In genomic region chr5:176889321-176890280, GRCh38 we compare ENCODE assay signal across 18 cellular contexts. TPM values are rescaled to one million over a fixed set of nuclear protein-coding genes. Genes with fewer than 3 reads are reported as not detected.
"Had no signal": no experiment of that assay in that cellular context is flagged by ENCODE, and none has a peak within 500 bp of the region (broad histone marks: within the 10 kb centered on the region; RNA-seq: fewer than 3 reads in every experiment).

No MANE protein-coding gene starts in this region.

- H3K27me3 ChIP-seq: brain microvascular endothelial cell, testis, vagina had no signal

- H3K4me2 ChIP-seq: hepatocyte had no signal

- H3K36me3 ChIP-seq: brain microvascular endothelial cell, vagina had no signal

- H3K9me3 Mint-ChIP-seq: stimulated activated naive CD8-positive, alpha-beta T cell treated with anti-CD3 and anti-CD28 coated beads, Interleukin-15, Interleukin-2, amounts not matched to agents 100 ng/mL and 50 ng/mL, for 24 hours had no signal

- H3K4me3 ChIP-seq: hepatocyte, testis, vagina had no signal

- H3K9me3 ChIP-seq: testis, vagina had no signal

- FAIRE-seq: TTC549 had no signal

- ATAC-seq: activated CD8-positive, alpha-beta memory T cell treated with anti-CD3 and anti-CD28 coated beads, Interleukin-2, amount 10 ng/mL, durations not matched to agents 7 days and 5 days had no signal

- H3K36me3 Mint-ChIP-seq: activated CD8-positive, alpha-beta memory T cell treated with anti-CD3 and anti-CD28 coated beads, Interleukin-2, amount 10 ng/mL, durations not matched to agents 7 days and 5 days; activated naive CD8-positive, alpha-beta T cell had no signal

- DNase-seq: activated CD4-positive, alpha-beta T cell treated with anti-CD3 and anti-CD28 coated beads, Interleukin-2, amount 50 U/mL, for 48 hours; activated CD8-positive, alpha-beta memory T cell treated with anti-CD3 and anti-CD28 coated beads, Interleukin-2, amount 10 ng/mL, durations not matched to agents 7 days and 5 days; amygdala; brain microvascular endothelial cell; cerebellar nuclear complex; dermis blood vessel endothelial cell; erythroblast; midbrain; occipital lobe; stimulated activated CD4-positive, alpha-beta T cell treated with anti-CD3 and anti-CD28 coated beads, Interleukin-12 subunit alpha, Interleukin-12 subunit beta, amount 100 ng/mL, for 4 hours; stimulated activated CD4-positive, alpha-beta T cell treated with anti-CD3 and anti-CD28 coated beads, Interleukin-2, amount 100 ng/mL, for 48 hours; T-helper 2 cell; testis had no signal

- H3K79me2 ChIP-seq: hepatocyte had no signal

- H3K4me1 ChIP-seq: testis, vagina had no signal

- H3K4me3 Mint-ChIP-seq: activated CD8-positive, alpha-beta memory T cell treated with anti-CD3 and anti-CD28 coated beads, Interleukin-2, amount 10 ng/mL, durations not matched to agents 7 days and 5 days; activated naive CD8-positive, alpha-beta T cell; stimulated activated naive CD8-positive, alpha-beta T cell treated with anti-CD3 and anti-CD28 coated beads, Interleukin-15, Interleukin-2, amounts not matched to agents 100 ng/mL and 50 ng/mL, for 24 hours had no signal

- H3K27ac Mint-ChIP-seq: activated CD8-positive, alpha-beta memory T cell treated with anti-CD3 and anti-CD28 coated beads, Interleukin-2, amount 10 ng/mL, durations not matched to agents 7 days and 5 days; activated naive CD8-positive, alpha-beta T cell; stimulated activated naive CD8-positive, alpha-beta T cell treated with anti-CD3 and anti-CD28 coated beads, Interleukin-15, Interleukin-2, amounts not matched to agents 100 ng/mL and 50 ng/mL, for 24 hours had no signal

- H3K27ac ChIP-seq: brain microvascular endothelial cell, hepatocyte, testis, vagina had no signal

- H2AFZ ChIP-seq: hepatocyte had no signal

RNA-seq across cellular contexts. Expression of gene HK3, which starts 9.5 kb away (rescaled TPM):
- total RNA-seq: activated CD8-positive, alpha-beta memory T cell treated with anti-CD3 and anti-CD28 coated beads, Interleukin-2, amount 10 ng/mL, durations not matched to agents 7 days and 5 days; dermis blood vessel endothelial cell had no signal
- polyA plus RNA-seq: hepatocyte had no signal
